In genomic region chr1:199152676-199153075, GRCh38 we compare ENCODE assay signal across 21 cellular contexts.
"Had no signal": no experiment of that assay in that cellular context is flagged by ENCODE, and none has a peak within 500 bp of the region (broad histone marks: within the 10 kb centered on the region; RNA-seq: fewer than 3 reads in every experiment).

No MANE protein-coding gene starts in this region.

- FAIRE-seq: pancreas, urothelium cell line had no signal

- H3K27ac ChIP-seq: body of pancreas, cardiac muscle cell, epithelial cell of prostate, heart right ventricle, pancreas, psoas muscle, transverse colon had no signal

- H3K27me3 ChIP-seq: body of pancreas, cardiac muscle cell, heart right ventricle, pancreas, transverse colon had no signal

- H3K4me3 ChIP-seq: body of pancreas, cardiac muscle cell, heart right ventricle, pancreas, psoas muscle, transverse colon had no signal

- H3K36me3 ChIP-seq: cardiac muscle cell, heart right ventricle, pancreas, transverse colon had no signal

- ATAC-seq: activated CD4-positive, CD25-positive, alpha-beta regulatory T cell treated with anti-CD3 and anti-CD28 coated beads, Interleukin-2, amount 50 U/mL, for 24 hours; activated CD8-positive, alpha-beta memory T cell treated with anti-CD3 and anti-CD28 coated beads, Interleukin-2, amount 10 ng/mL, durations not matched to agents 7 days and 5 days; activated CD8-positive, alpha-beta T cell treated with anti-CD3 and anti-CD28 coated beads for 36 hours; body of pancreas; heart right ventricle; left cardiac atrium; pancreas; psoas muscle; right cardiac atrium; stimulated activated effector memory CD8-positive, alpha-beta T cell treated with anti-CD3 and anti-CD28 coated beads, Interleukin-12 subunit alpha, Interleukin-12 subunit beta, amount 100 ng/mL, for 72 hours had no signal

- DNase-seq: activated CD4-positive, alpha-beta T cell treated with anti-CD3 and anti-CD28 coated beads, Interleukin-2, amount 10 ng/mL, durations not matched to agents 24 days and 14 days; activated CD8-positive, alpha-beta memory T cell treated with anti-CD3 and anti-CD28 coated beads, Interleukin-2, amount 10 ng/mL, durations not matched to agents 7 days and 5 days; activated CD8-positive, alpha-beta T cell treated with anti-CD3 and anti-CD28 coated beads for 36 hours; activated effector memory CD4-positive, alpha-beta T cell treated with anti-CD3 and anti-CD28 coated beads, Interleukin-2, amount 50 U/mL, for 16 hours; activated T-cell treated with anti-CD3 and anti-CD28 coated beads for 4 hours; anterior cingulate cortex; body of pancreas; heart right ventricle; islet precursor cell; left cardiac atrium; pancreas; psoas muscle; right cardiac atrium; stimulated activated CD4-positive, alpha-beta T cell treated with anti-CD3 and anti-CD28 coated beads, Interleukin-1b, Interleukin-23, amount 100 ng/mL, for 48 hours; T1000; transverse colon had no signal

- H3K4me1 ChIP-seq: body of pancreas, heart right ventricle, pancreas, psoas muscle, transverse colon had no signal

- H3K9me3 ChIP-seq: body of pancreas, heart right ventricle, pancreas, psoas muscle, transverse colon had no signal
